In the genomic region with DNA sequence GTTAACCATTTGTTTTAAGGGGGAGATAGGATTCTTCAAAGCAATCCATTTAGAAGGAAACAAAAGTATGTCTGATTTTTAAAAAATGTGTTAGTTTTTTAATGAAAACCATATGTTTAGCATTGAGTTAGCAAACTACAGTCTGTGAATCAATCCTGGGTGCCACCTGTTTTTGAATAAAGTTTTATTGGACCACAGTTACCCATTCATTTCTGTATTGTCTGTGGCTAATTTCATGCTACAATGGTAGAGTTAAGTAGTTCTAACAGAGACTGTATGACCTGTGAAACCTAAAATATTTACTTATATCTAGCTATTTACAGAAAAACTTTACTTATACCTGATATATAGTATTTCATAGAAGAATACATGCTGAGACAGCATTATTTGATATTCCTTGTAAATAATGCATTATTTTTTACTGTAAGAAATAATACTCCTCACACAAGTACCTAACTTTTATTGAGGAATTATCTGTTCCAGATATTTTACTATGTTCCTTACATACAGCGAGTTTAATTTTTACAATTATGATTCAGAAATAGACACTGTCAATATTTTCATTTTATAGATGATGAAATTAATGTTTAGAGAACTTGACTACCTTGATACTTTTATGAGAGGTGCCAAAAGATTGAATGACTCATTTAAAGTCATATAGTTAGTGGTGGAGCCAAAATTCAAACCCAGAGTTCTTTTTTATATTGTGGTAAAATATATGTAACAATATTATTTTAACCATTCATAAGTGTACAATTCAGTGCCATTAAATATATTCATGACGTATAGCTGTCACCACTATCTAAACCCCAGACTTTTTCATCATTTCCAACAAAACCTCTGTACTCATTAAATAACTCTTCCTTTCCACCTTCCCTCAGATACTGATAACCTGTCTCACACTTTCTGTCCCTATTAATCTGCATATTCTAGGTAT, we compare ENCODE assay signal across 19 cellular contexts.
DNase-seq lines count a peak whose midpoint lies in the region; ATAC-seq, FAIRE-seq and TF ChIP-seq lines count a peak whose summit lies in the region.
"Had no signal": no experiment of that assay in that cellular context is flagged by ENCODE, and none has a peak within 500 bp of the region (broad histone marks: within the 10 kb centered on the region; RNA-seq: fewer than 3 reads in every experiment).

No MANE protein-coding gene starts in this region.

- no peak overlapping the region for H3K27ac Mint-ChIP-seq in stimulated activated naive CD8-positive, alpha-beta T cell treated with anti-CD3 and anti-CD28 coated beads, Interleukin-15, amount 100 ng/mL, for 72 hours
- H3K27ac Mint-ChIP-seq in astrocyte (ENCODE audit: unreplicated experiment) (no peak overlapping the region), Caco-2 (ENCODE audit: unreplicated experiment) (no peak overlapping the region)
- H3K27ac Mint-ChIP-seq: CD4-positive, alpha-beta T cell; GM23338; IgD-negative memory B cell had no signal

- H3K27me3 Mint-ChIP-seq in stimulated activated naive CD8-positive, alpha-beta T cell treated with anti-CD3 and anti-CD28 coated beads, Interleukin-15, amount 100 ng/mL, for 72 hours: no peaks in the 10 kb centered on the region
- H3K27me3 Mint-ChIP-seq in astrocyte (ENCODE audit: low read depth, unreplicated experiment): no peaks in the 10 kb centered on the region
- H3K27me3 Mint-ChIP-seq in Caco-2 (ENCODE audit: insufficient read depth, unreplicated experiment): no peaks in the 10 kb centered on the region
- H3K27me3 Mint-ChIP-seq: CD4-positive, alpha-beta T cell; IgD-negative memory B cell had no signal

- POLR2A ChIA-PET in Caco-2 (lab: Charles Lee): no interaction called here

- H3K9me3 ChIP-seq in astrocyte (ENCODE audit: insufficient read depth, low read depth, low read length) (no peaks in the 10 kb centered on the region), Caco-2 (no peaks in the 10 kb centered on the region)

- intact Hi-C loops in Caco-2 (cut with micrococcal nuclease; ENCODE audit: unreplicated experiment): no loop called here

- no TSS peak for BruUV-seq in Caco-2 (replicated peaks; lab: Mats Ljungman, UMichigan)

- no peak overlapping the region for H3K9ac ChIP-seq in astrocyte (ENCODE audit: low read length)

- H3K27me3 ChIP-seq in astrocyte (ENCODE audit: insufficient read depth, low read length) (no peaks in the 10 kb centered on the region), Caco-2 (replicated peaks; ENCODE audit: control insufficient read depth, insufficient read depth, low read length) (no peaks in the 10 kb centered on the region)

- TF ChIP-seq CTCF in astrocyte (IDR thresholded peaks at IDR 0.05; ENCODE audit: insufficient read depth, low read depth, low read length): no peak
- no peak for TF ChIP-seq CTCF in Caco-2 (IDR thresholded peaks at IDR 0.05; ENCODE audit: insufficient read depth in 1 of 2, low read depth in 1 of 2, low read length in 1 of 2, severe bottlenecking in 1 of 2, unreplicated experiment in 1 of 2)

- FAIRE-seq in astrocyte (lab: Jason Lieb, UNC) (peak; percentile 63), colon (lab: Jason Lieb, UNC) (peak; percentile 83)
- FAIRE-seq: A204.1, H54 had no signal

- no peaks in the 10 kb centered on the region for H3K79me2 ChIP-seq in astrocyte (ENCODE audit: insufficient read depth, low read length)

- no peaks in the 10 kb centered on the region for H3K36me3 ChIP-seq in astrocyte (ENCODE audit: insufficient read depth, low read length)
- H3K36me3 ChIP-seq in Caco-2 (ENCODE audit: control insufficient read depth, insufficient read depth, low read length): no peaks in the 10 kb centered on the region

- no peak overlapping the region for H3K4me3 Mint-ChIP-seq in stimulated activated naive CD8-positive, alpha-beta T cell treated with anti-CD3 and anti-CD28 coated beads, Interleukin-15, amount 100 ng/mL, for 72 hours
- H3K4me3 Mint-ChIP-seq in astrocyte (ENCODE audit: unreplicated experiment) (no peak overlapping the region), Caco-2 (ENCODE audit: unreplicated experiment) (no peak overlapping the region)
- H3K4me3 Mint-ChIP-seq: CD4-positive, alpha-beta T cell; GM23338; IgD-negative memory B cell had no signal

- CTCF ChIA-PET in Caco-2 (lab: Charles Lee): no interaction called here

- no peak overlapping the region for H2AFZ ChIP-seq in astrocyte (ENCODE audit: low read depth, low read length)
- H2AFZ ChIP-seq: GM23338 had no signal

- peak; percentile 60 for ATAC-seq in stimulated activated naive CD8-positive, alpha-beta T cell treated with anti-CD3 and anti-CD28 coated beads, Interleukin-15, amount 100 ng/mL, for 72 hours
- no peak for ATAC-seq in stimulated activated naive CD8-positive, alpha-beta T cell treated with anti-CD3 and anti-CD28 coated beads, Interleukin-15, Interleukin-2, amounts not matched to agents 100 U/mL and 50 U/mL, for 24 hours
- no peak for ATAC-seq in HG02973 (IDR thresholded peaks at IDR 0.05; ENCODE audit: unreplicated experiment)
- ATAC-seq: GM23338 had no signal

- no peak for DNase-seq in stimulated activated naive CD8-positive, alpha-beta T cell treated with anti-CD3 and anti-CD28 coated beads, Interleukin-15, amount 100 ng/mL, for 72 hours
- DNase-seq in stimulated activated naive CD8-positive, alpha-beta T cell treated with anti-CD3 and anti-CD28 coated beads, Interleukin-15, Interleukin-2, amounts not matched to agents 100 U/mL and 50 U/mL, for 24 hours: no peak
- no peak for DNase-seq in astrocyte (ENCODE audit: low read depth)
- no peak for DNase-seq in Caco-2
- no peak for DNase-seq in NCI-H510A (lab: John Stamatoyannopoulos, UW)
- DNase-seq: AML-193; CD4-positive, alpha-beta T cell; DMS153; DMS79; GDM1; HCEC 1CT had no signal

- H3K9me3 Mint-ChIP-seq in stimulated activated naive CD8-positive, alpha-beta T cell treated with anti-CD3 and anti-CD28 coated beads, Interleukin-15, amount 100 ng/mL, for 72 hours: no peaks in the 10 kb centered on the region
- H3K9me3 Mint-ChIP-seq in astrocyte (ENCODE audit: unreplicated experiment) (no peaks in the 10 kb centered on the region), Caco-2 (ENCODE audit: unreplicated experiment) (no peaks in the 10 kb centered on the region)
- H3K9me3 Mint-ChIP-seq: CD4-positive, alpha-beta T cell; GM23338 had no signal

- no peaks in the 10 kb centered on the region for H3K4me1 Mint-ChIP-seq in stimulated activated naive CD8-positive, alpha-beta T cell treated with anti-CD3 and anti-CD28 coated beads, Interleukin-15, amount 100 ng/mL, for 72 hours
- peaks cover 3% of the 10 kb centered on the region for H3K4me1 Mint-ChIP-seq in astrocyte (ENCODE audit: low read depth, unreplicated experiment)
- no peaks in the 10 kb centered on the region for H3K4me1 Mint-ChIP-seq in Caco-2 (ENCODE audit: low read depth, unreplicated experiment)
- H3K4me1 Mint-ChIP-seq: GM23338, IgD-negative memory B cell had no signal

- H3K36me3 Mint-ChIP-seq in astrocyte (ENCODE audit: low read depth, unreplicated experiment): no peaks in the 10 kb centered on the region
- H3K36me3 Mint-ChIP-seq in Caco-2 (ENCODE audit: insufficient read depth, unreplicated experiment): no peaks in the 10 kb centered on the region
- H3K36me3 Mint-ChIP-seq: IgD-negative memory B cell had no signal

- H3K4me1 ChIP-seq in astrocyte (ENCODE audit: insufficient read depth, low read length): no peaks in the 10 kb centered on the region
- H3K4me1 ChIP-seq in Caco-2: no peaks in the 10 kb centered on the region

- no peak overlapping the region for H3K4me2 ChIP-seq in astrocyte (ENCODE audit: low read length)
- H3K4me2 ChIP-seq: GM23338 had no signal

- no peak overlapping the region for H3K4me3 ChIP-seq in astrocyte (ENCODE audit: insufficient read depth, low read depth, low read length)
- no peak overlapping the region for H3K4me3 ChIP-seq in Caco-2 (ENCODE audit: low read depth, low read length)
- H3K4me3 ChIP-seq: GM23338 had no signal

- no peak overlapping the region for H3K27ac ChIP-seq in astrocyte (ENCODE audit: low read depth, low read length)
- H3K27ac ChIP-seq: C4-2B, HL-60 had no signal

- no peaks in the 10 kb centered on the region for H4K20me1 ChIP-seq in astrocyte (ENCODE audit: insufficient read depth, low read length)
